Comparison of ENCODE assay signal across 8 cellular contexts in genomic region chr1:70410604-70411359, GRCh38. TPM values are rescaled to one million over a fixed set of nuclear protein-coding genes. Genes with fewer than 3 reads are reported as not detected.
DNase-seq lines count a peak whose midpoint lies in the region; ATAC-seq and TF ChIP-seq lines count a peak whose summit lies in the region.

Gene CTH (plus strand): TSS chr1:70411268. CDS start chr1:70411416, 148 bp downstream.

- H3K4me2 ChIP-seq in OCI-LY7 (ENCODE audit: low read length): peak within 1 kb of the TSS; percentile 80

- no peaks in the 10 kb centered on the region for H3K9me2 ChIP-seq in OCI-LY7 (ENCODE audit: insufficient read depth, low read length)

- peak; percentile 98 for DNase-seq in DMS 273 (lab: John Stamatoyannopoulos, UW; ENCODE audit: unreplicated experiment)
- DNase-seq in HuH-7.5 (ENCODE audit: low spot score): peak; percentile 65
- DNase-seq in OCI-LY7 (ENCODE audit: low spot score): peak; percentile 96
- DNase-seq in activated T-cell treated with anti-CD3 and anti-CD28 coated beads for 4 hours: peak; percentile 80
- peak; percentile 98 for DNase-seq in epithelial cell of esophagus (ENCODE audit: low read depth)
- DNase-seq in stimulated activated CD8-positive, alpha-beta memory T cell treated with anti-CD3 and anti-CD28 coated beads, Interleukin-4, amount 100 ng/mL, for 1 hour (ENCODE audit: low read depth in 2 of 2, low spot score in 1 of 2): peak; percentile 78 to 84

- H3K79me2 ChIP-seq in OCI-LY7 (ENCODE audit: insufficient read depth, low read depth, low read length): no peaks in the 10 kb centered on the region; the same call in 1 of the 2 replicates

- H3K4me1 ChIP-seq in OCI-LY7 (ENCODE audit: insufficient read depth, low read length, poor library complexity, severe bottlenecking) (peaks cover 35% of the 10 kb centered on the region), mononuclear cell (ENCODE audit: insufficient read depth, low read length) (peaks cover 10% of the 10 kb centered on the region)

- ATAC-seq in GM21526 (IDR thresholded peaks at IDR 0.05; ENCODE audit: low FRiP score, unreplicated experiment): peak; percentile 98

- H3K9me3 ChIP-seq in OCI-LY7 (ENCODE audit: low read length) (no peaks in the 10 kb centered on the region), mononuclear cell (ENCODE audit: low read depth, low read length) (no peaks in the 10 kb centered on the region)

- TF ChIP-seq CTCF in OCI-LY7 (conservative IDR thresholded peaks at IDR 0.05; ENCODE audit: low read length) (no peak), epithelial cell of esophagus (IDR thresholded peaks at IDR 0.05; ENCODE audit: insufficient read depth, low read depth, low read length, missing control alignments) (no peak)

- H3K4me3 ChIP-seq in OCI-LY7 (ENCODE audit: low read depth, low read length, poor library complexity, severe bottlenecking) (peak within 1 kb of the TSS; percentile 77), epithelial cell of esophagus (ENCODE audit: low read length) (peak within 1 kb of the TSS; percentile 75), mononuclear cell (ENCODE audit: low read length) (peak within 1 kb of the TSS; percentile 82)

- POLR2A ChIA-PET in OCI-LY7 (lab: Charles Lee): interaction anchor here (0.5 to 6.4 kb wide), 23 partner anchors 8 to 228 kb away, joined by 3 to 43 read pairs (median 4); partner anchors contain the start of genes ANKRD13C, LRRC40 and SRSF11

- H3K27me3 ChIP-seq in mononuclear cell (ENCODE audit: insufficient read depth, low read length): no peaks in the 10 kb centered on the region

- BruUV-seq in OCI-LY7 (replicated peaks; lab: Mats Ljungman, UMichigan): no TSS peak

- H4K20me1 ChIP-seq in OCI-LY7 (ENCODE audit: insufficient read depth, low read length): no peaks in the 10 kb centered on the region

- H3K36me3 ChIP-seq in OCI-LY7 (ENCODE audit: insufficient read depth, low read length): no peaks in the 10 kb centered on the region

- CTCF ChIA-PET in OCI-LY7 (lab: Charles Lee; ENCODE audit: unreplicated experiment): interaction anchor here (0.5 to 1.2 kb wide), 2 partner anchors 153 to 190 kb away, joined by 3 to 4 read pairs; no protein-coding TSS in a partner anchor

- intact Hi-C loops in OCI-LY7 (cut with micrococcal nuclease; ENCODE audit: unreplicated experiment): loop anchor here (1.0 to 10.0 kb wide), 3 partner anchors 56 to 674 kb away; partner anchors contain the start of genes ANKRD13C, LRRC40 and ZRANB2

- H3K27ac ChIP-seq in OCI-LY7 (ENCODE audit: low read depth, low read length, poor library complexity, severe bottlenecking): peak within 1 kb of the TSS; percentile 65

- H2AFZ ChIP-seq in OCI-LY7 (ENCODE audit: low read length): peak within 1 kb of the TSS; percentile 100

RNA-seq across cellular contexts. Expression of gene CTH, which starts in this region (rescaled TPM):
- 6.3 and 9.7 TPM in 2 replicates for total RNA-seq in OCI-LY7 (2014; rRNA removed; shearing (Covaris generic))
- total RNA-seq in OCI-LY7 (2022) (14.4 and 16.8 TPM in 2 replicates), mononuclear cell (1.8 TPM)

Comparison
In these comparisons a context has a peak if more than half of its experiments do, and no peak if none do; other contexts are left out.
1. Peak in every context shown above with its lines: DNase-seq, ATAC-seq, H3K4me3 ChIP-seq and H3K27ac ChIP-seq.